In the genomic region with DNA sequence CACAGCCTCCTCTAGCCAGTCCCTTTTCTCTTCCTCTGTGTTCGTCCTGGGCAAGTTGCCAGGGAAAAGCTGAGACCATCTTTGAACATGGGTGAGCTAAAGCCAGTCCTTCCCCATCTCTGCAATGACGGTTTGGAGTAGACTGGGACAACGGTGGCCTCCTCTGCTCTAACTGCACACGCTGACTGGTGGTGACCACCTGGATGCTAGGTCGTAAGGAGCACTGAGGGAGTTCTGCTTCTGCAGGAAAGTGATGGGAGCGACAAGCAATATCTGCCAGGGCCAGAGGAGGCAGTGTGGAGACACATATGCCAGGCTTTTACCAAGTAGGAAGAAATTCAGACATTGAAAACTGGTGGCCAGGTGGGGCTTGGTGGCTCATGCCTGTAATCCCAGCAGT, we compare ENCODE assay signal across 8 cellular contexts.
DNase-seq lines count a peak whose midpoint lies in the region; TF ChIP-seq lines count a peak whose summit lies in the region.

No MANE protein-coding gene starts in this region.

- no peaks in the 10 kb centered on the region for H3K9me3 Mint-ChIP-seq in activated CD4-positive, alpha-beta memory T cell treated with anti-CD3 and anti-CD28 coated beads, Interleukin-2, amount 10 ng/mL, durations not matched to agents 7 days and 5 days

- TF ChIP-seq CTCF in GM06990 (IDR thresholded peaks at IDR 0.05; ENCODE audit: insufficient read depth, low read length, poor library complexity, severe bottlenecking) = peak; percentile 66

- H3K27me3 Mint-ChIP-seq in activated CD4-positive, alpha-beta memory T cell treated with anti-CD3 and anti-CD28 coated beads, Interleukin-2, amount 10 ng/mL, durations not matched to agents 7 days and 5 days = no peaks in the 10 kb centered on the region

- POLR2A ChIA-PET in activated CD4-positive, alpha-beta memory T cell treated with anti-CD3 and anti-CD28 coated beads, Interleukin-2, amount 10 ng/mL, durations not matched to agents 7 days and 5 days (lab: Charles Lee) = no interaction called here

- DNase-seq in 8988T = peak; percentile 83
- no peak for DNase-seq in GM06990 (ENCODE audit: extremely low read depth, insufficient read length)
- DNase-seq in MG63 = peak; percentile 9
- peak; percentile 27 for DNase-seq in activated CD4-positive, alpha-beta memory T cell treated with anti-CD3 and anti-CD28 coated beads, Interleukin-2, amount 10 ng/mL, durations not matched to agents 7 days and 5 days
- DNase-seq in hepatic stellate cell (ENCODE audit: low spot score) = peak; percentile 61
- peak; percentile 46 for DNase-seq in stimulated activated CD4-positive, alpha-beta T cell treated with anti-CD3 and anti-CD28 coated beads, Interleukin-15, amount 100 ng/mL, for 24 hours
- DNase-seq in cerebellar nuclear complex (lab: John Stamatoyannopoulos, UW) = no peak
- no peak for DNase-seq in DMS153 (lab: John Stamatoyannopoulos, UW)

- H3K36me3 ChIP-seq in GM06990 (ENCODE audit: control insufficient read depth, insufficient read depth, low read length) = peaks cover 3% of the 10 kb centered on the region
- H3K36me3 ChIP-seq in MG63 = no peaks in the 10 kb centered on the region

- no peaks in the 10 kb centered on the region for H3K9me3 ChIP-seq in MG63

- no peak overlapping the region for H3K4me3 Mint-ChIP-seq in activated CD4-positive, alpha-beta memory T cell treated with anti-CD3 and anti-CD28 coated beads, Interleukin-2, amount 10 ng/mL, durations not matched to agents 7 days and 5 days

- no peak overlapping the region for H3K27ac Mint-ChIP-seq in activated CD4-positive, alpha-beta memory T cell treated with anti-CD3 and anti-CD28 coated beads, Interleukin-2, amount 10 ng/mL, durations not matched to agents 7 days and 5 days

- H3K27me3 ChIP-seq in GM06990 (replicated peaks; ENCODE audit: control insufficient read depth, insufficient read depth, low read length) (no peaks in the 10 kb centered on the region), MG63 (no peaks in the 10 kb centered on the region)

- CTCF ChIA-PET in activated CD4-positive, alpha-beta memory T cell treated with anti-CD3 and anti-CD28 coated beads, Interleukin-2, amount 10 ng/mL, durations not matched to agents 7 days and 5 days (lab: Charles Lee) = interaction anchor here (0.5 to 1.2 kb wide), 4 partner anchors 21 to 217 kb away, joined by 3 to 4 read pairs (median 3); no protein-coding TSS in a partner anchor

- H3K36me3 Mint-ChIP-seq in activated CD4-positive, alpha-beta memory T cell treated with anti-CD3 and anti-CD28 coated beads, Interleukin-2, amount 10 ng/mL, durations not matched to agents 7 days and 5 days (ENCODE audit: low read depth) = peaks cover 5% of the 10 kb centered on the region

- H3K4me1 Mint-ChIP-seq in activated CD4-positive, alpha-beta memory T cell treated with anti-CD3 and anti-CD28 coated beads, Interleukin-2, amount 10 ng/mL, durations not matched to agents 7 days and 5 days = no peaks in the 10 kb centered on the region

- H3K4me3 ChIP-seq in GM06990 (replicated peaks; ENCODE audit: low read depth, low read length) (no peak overlapping the region), MG63 (no peak overlapping the region)

Comparison
In these comparisons a context has a peak if more than half of its experiments do, and no peak if none do; other contexts are left out.
1. DNase-seq: peak in 8988T (single experiment), MG63 (single experiment), activated CD4-positive, alpha-beta memory T cell treated with anti-CD3 and anti-CD28 coated beads, Interleukin-2, amount 10 ng/mL, durations not matched to agents 7 days and 5 days (single experiment), hepatic stellate cell (single experiment) and stimulated activated CD4-positive, alpha-beta T cell treated with anti-CD3 and anti-CD28 coated beads, Interleukin-15, amount 100 ng/mL, for 24 hours (single experiment); none in GM06990 (single experiment), cerebellar nuclear complex (0 of 2) and DMS153 (single experiment).